In the genomic region with DNA sequence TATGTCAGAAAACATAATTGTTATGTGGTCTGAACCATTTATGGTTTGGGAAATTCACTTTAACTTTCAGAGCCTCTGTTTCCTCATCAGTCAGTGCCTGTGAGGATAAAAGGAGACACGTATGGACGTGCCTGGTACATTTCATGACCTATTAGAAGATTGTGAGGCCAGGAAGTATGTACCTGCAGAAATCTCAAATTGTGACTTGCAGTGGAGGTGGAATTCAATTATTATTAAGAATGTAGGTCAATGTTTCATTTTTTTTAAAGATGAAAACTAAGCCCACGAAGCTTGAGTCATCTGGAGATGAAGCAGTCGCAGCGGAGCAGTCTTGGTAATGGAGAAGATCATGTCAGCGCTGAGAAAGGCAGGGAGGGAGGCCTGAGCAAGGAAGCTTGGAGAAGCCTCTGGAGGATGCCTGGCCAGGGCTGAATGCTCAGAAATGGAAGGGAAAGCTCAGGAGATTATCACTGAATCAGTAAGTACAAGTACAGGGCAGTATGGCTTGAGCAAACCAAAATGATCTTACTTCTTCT, we compare ENCODE assay signal across 1 cellular context.
TF ChIP-seq lines count a peak whose summit lies in the region.

No MANE protein-coding gene starts in this region.

TF ChIP-seq in SK-N-SH treated with all-trans-retinoic acid at 6 μM for 48 hours, 23 proteins besides CTCF, POLR2A, EP300 and RAD21 (continued from another document):
- TF ChIP-seq, protein P1, sequence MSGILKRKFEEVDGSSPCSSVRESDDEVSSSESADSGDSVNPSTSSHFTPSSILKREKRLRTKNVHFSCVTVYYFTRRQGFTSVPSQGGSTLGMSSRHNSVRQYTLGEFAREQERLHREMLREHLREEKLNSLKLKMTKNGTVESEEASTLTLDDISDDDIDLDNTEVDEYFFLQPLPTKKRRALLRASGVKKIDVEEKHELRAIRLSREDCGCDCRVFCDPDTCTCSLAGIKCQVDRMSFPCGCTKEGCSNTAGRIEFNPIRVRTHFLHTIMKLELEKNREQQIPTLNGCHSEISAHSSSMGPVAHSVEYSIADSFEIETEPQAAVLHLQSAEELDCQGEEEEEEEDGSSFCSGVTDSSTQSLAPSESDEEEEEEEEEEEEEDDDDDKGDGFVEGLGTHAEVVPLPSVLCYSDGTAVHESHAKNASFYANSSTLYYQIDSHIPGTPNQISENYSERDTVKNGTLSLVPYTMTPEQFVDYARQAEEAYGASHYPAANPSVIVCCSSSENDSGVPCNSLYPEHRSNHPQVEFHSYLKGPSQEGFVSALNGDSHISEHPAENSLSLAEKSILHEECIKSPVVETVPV (CRISPR knock-in tag; IDR thresholded peaks at IDR 0.05) = no peak
- TF ChIP-seq ZNF565 (CRISPR knock-in tag; conservative IDR thresholded peaks at IDR 0.05; ENCODE audit: low read depth) = no peak
